Comparison of ENCODE assay signal across 1 cellular context in the genomic region with DNA sequence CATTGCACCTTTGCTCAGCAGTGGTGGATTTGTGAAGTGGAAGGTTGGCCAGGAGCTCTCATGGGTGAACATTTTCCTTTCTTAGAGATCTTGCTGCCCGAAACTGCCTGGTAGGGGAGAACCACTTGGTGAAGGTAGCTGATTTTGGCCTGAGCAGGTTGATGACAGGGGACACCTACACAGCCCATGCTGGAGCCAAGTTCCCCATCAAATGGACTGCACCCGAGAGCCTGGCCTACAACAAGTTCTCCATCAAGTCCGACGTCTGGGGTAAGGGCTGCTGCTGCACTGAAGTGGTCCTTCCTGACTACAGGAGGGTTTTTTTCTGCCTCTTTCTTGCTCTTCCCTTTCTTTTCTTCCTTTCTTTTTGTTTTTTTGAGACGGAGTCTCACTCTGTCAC.
TF ChIP-seq lines count a peak whose summit lies in the region.

No MANE protein-coding gene starts in this region.

TF ChIP-seq in K562, 482 proteins besides CTCF, POLR2A, EP300 and RAD21:
- TF ChIP-seq, protein P1, sequence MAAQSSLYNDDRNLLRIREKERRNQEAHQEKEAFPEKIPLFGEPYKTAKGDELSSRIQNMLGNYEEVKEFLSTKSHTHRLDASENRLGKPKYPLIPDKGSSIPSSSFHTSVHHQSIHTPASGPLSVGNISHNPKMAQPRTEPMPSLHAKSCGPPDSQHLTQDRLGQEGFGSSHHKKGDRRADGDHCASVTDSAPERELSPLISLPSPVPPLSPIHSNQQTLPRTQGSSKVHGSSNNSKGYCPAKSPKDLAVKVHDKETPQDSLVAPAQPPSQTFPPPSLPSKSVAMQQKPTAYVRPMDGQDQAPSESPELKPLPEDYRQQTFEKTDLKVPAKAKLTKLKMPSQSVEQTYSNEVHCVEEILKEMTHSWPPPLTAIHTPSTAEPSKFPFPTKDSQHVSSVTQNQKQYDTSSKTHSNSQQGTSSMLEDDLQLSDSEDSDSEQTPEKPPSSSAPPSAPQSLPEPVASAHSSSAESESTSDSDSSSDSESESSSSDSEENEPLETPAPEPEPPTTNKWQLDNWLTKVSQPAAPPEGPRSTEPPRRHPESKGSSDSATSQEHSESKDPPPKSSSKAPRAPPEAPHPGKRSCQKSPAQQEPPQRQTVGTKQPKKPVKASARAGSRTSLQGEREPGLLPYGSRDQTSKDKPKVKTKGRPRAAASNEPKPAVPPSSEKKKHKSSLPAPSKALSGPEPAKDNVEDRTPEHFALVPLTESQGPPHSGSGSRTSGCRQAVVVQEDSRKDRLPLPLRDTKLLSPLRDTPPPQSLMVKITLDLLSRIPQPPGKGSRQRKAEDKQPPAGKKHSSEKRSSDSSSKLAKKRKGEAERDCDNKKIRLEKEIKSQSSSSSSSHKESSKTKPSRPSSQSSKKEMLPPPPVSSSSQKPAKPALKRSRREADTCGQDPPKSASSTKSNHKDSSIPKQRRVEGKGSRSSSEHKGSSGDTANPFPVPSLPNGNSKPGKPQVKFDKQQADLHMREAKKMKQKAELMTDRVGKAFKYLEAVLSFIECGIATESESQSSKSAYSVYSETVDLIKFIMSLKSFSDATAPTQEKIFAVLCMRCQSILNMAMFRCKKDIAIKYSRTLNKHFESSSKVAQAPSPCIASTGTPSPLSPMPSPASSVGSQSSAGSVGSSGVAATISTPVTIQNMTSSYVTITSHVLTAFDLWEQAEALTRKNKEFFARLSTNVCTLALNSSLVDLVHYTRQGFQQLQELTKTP (IDR thresholded peaks at IDR 0.05; ENCODE audit: low read depth in 1 of 2, partially characterized antibody in 2 of 2), result no peak
- TF ChIP-seq, protein P2, sequence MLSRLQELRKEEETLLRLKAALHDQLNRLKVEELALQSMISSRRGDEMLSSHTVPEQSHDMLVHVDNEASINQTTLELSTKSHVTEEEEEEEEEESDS (CRISPR knock-in tag; IDR thresholded peaks at IDR 0.05), result no peak
- TF ChIP-seq RHOXF2B (CRISPR knock-in tag; conservative IDR thresholded peaks at IDR 0.05) (no peak), ZNF589 (CRISPR knock-in tag; IDR thresholded peaks at IDR 0.05; ENCODE audit: low read depth) (no peak), ZNF699 (CRISPR knock-in tag; IDR thresholded peaks at IDR 0.05; ENCODE audit: insufficient replicate concordance) (no peak), ZNF212 (CRISPR knock-in tag; IDR thresholded peaks at IDR 0.05) (no peak), ZNF134 (CRISPR knock-in tag; conservative IDR thresholded peaks at IDR 0.05) (no peak)
- TF ChIP-seq, protein P3, sequence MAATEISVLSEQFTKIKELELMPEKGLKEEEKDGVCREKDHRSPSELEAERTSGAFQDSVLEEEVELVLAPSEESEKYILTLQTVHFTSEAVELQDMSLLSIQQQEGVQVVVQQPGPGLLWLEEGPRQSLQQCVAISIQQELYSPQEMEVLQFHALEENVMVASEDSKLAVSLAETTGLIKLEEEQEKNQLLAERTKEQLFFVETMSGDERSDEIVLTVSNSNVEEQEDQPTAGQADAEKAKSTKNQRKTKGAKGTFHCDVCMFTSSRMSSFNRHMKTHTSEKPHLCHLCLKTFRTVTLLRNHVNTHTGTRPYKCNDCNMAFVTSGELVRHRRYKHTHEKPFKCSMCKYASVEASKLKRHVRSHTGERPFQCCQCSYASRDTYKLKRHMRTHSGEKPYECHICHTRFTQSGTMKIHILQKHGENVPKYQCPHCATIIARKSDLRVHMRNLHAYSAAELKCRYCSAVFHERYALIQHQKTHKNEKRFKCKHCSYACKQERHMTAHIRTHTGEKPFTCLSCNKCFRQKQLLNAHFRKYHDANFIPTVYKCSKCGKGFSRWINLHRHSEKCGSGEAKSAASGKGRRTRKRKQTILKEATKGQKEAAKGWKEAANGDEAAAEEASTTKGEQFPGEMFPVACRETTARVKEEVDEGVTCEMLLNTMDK (IDR thresholded peaks at IDR 0.05; ENCODE audit: borderline replicate concordance, insufficient read depth, low read depth, low read length, poor library complexity, severe bottlenecking), result no peak
- TF ChIP-seq, protein P4, sequence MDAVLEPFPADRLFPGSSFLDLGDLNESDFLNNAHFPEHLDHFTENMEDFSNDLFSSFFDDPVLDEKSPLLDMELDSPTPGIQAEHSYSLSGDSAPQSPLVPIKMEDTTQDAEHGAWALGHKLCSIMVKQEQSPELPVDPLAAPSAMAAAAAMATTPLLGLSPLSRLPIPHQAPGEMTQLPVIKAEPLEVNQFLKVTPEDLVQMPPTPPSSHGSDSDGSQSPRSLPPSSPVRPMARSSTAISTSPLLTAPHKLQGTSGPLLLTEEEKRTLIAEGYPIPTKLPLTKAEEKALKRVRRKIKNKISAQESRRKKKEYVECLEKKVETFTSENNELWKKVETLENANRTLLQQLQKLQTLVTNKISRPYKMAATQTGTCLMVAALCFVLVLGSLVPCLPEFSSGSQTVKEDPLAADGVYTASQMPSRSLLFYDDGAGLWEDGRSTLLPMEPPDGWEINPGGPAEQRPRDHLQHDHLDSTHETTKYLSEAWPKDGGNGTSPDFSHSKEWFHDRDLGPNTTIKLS (IDR thresholded peaks at IDR 0.05; ENCODE audit: borderline replicate concordance, low read depth), result no peak
